In the genomic region with DNA sequence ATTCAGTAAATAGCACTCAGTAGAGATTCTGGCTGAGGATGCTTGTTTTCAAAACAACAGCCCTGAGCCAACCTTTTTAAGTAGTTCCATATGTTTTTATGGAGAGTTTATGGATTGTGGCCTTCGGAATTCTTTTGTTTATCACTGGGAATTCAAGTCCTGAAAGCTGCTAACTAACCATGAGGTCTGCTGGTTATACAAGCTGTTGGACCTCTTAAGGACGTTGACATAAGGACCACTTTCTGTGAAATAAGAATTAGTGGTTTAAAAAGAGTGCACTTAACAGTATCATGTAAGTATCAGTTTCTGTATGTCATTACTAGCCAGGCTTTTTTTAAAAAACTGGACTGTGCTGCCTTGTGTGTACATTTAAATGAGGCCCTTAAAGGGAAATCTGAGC, we compare ENCODE assay signal across 8 cellular contexts.
DNase-seq lines count a peak whose midpoint lies in the region; ATAC-seq and TF ChIP-seq lines count a peak whose summit lies in the region.

No MANE protein-coding gene starts in this region.

- TF ChIP-seq CTCF in GM13977 (IDR thresholded peaks at IDR 0.05; ENCODE audit: extremely low read depth, insufficient read depth, missing control alignments) (no peak), hepatocyte (IDR thresholded peaks at IDR 0.05; ENCODE audit: poor library complexity) (no peak), mucosa of descending colon (IDR thresholded peaks at IDR 0.05) (no peak)

- H3K27ac Mint-ChIP-seq in activated T-cell treated with anti-CD3 and anti-CD28 coated beads, Interleukin-2, amount 50 U/mL, for 24 hours: no peak overlapping the region
- H3K27ac Mint-ChIP-seq in T-helper 2 cell treated with Interferon-gamma antibody and Interleukin-4, amounts not matched to agents 5 μg/mL and 100 μg/mL, for 36 hours: no peak overlapping the region

- H2AFZ ChIP-seq in hepatocyte: no peak overlapping the region

- 38% methylated on average over 2 of the region's 2 CpGs for WGBS in hepatocyte (ENCODE audit: low lambda C conversion rate, missing lambda C conversion rate)

- H3K9me2 ChIP-seq in hepatocyte (replicated peaks; ENCODE audit: insufficient read depth): no peaks in the 10 kb centered on the region

- no peaks in the 10 kb centered on the region for H3K79me2 ChIP-seq in hepatocyte

- peaks cover 18% of the 10 kb centered on the region for H3K4me1 Mint-ChIP-seq in activated T-cell treated with anti-CD3 and anti-CD28 coated beads, Interleukin-2, amount 50 U/mL, for 24 hours (ENCODE audit: low read depth)
- peaks cover 23% of the 10 kb centered on the region for H3K4me1 Mint-ChIP-seq in T-helper 2 cell treated with Interferon-gamma antibody and Interleukin-4, amounts not matched to agents 5 μg/mL and 100 μg/mL, for 36 hours (ENCODE audit: low read depth)
- H3K4me1 Mint-ChIP-seq in activated T-cell treated with anti-CD3 and anti-CD28 coated beads, Interleukin-2, amount 50 U/mL, for 4 hours (ENCODE audit: low read depth): peaks cover 11% of the 10 kb centered on the region

- ATAC-seq in GM21723 (IDR thresholded peaks at IDR 0.05; ENCODE audit: unreplicated experiment) (peak; percentile 54), HG03565 (IDR thresholded peaks at IDR 0.05; ENCODE audit: unreplicated experiment) (peak; percentile 55), mucosa of descending colon (no peak)
- ATAC-seq in activated T-cell treated with anti-CD3 and anti-CD28 coated beads, Interleukin-2, amount 50 U/mL, for 4 hours: no peak

- intact Hi-C loops in mucosa of descending colon (cut with DNase I, micrococcal nuclease): no loop called here

- no peak overlapping the region for H3K4me2 ChIP-seq in hepatocyte

- H3K27me3 ChIP-seq in hepatocyte: no peaks in the 10 kb centered on the region

- peak overlapping the region; percentile 96 for H3K27ac ChIP-seq in hepatocyte

- H3K36me3 ChIP-seq in hepatocyte (replicated peaks; ENCODE audit: insufficient read depth, low read depth): no peaks in the 10 kb centered on the region
- no peaks in the 10 kb centered on the region for H3K36me3 ChIP-seq in mucosa of descending colon (ENCODE audit: low read depth)

- H3K4me3 ChIP-seq in hepatocyte: no peak overlapping the region
- H3K4me3 ChIP-seq in mucosa of descending colon: no peak overlapping the region

- no peaks in the 10 kb centered on the region for H3K36me3 Mint-ChIP-seq in activated T-cell treated with anti-CD3 and anti-CD28 coated beads, Interleukin-2, amount 50 U/mL, for 24 hours (ENCODE audit: low read depth)
- peaks cover 11% of the 10 kb centered on the region for H3K36me3 Mint-ChIP-seq in T-helper 2 cell treated with Interferon-gamma antibody and Interleukin-4, amounts not matched to agents 5 μg/mL and 100 μg/mL, for 36 hours (ENCODE audit: low read depth)
- H3K36me3 Mint-ChIP-seq in activated T-cell treated with anti-CD3 and anti-CD28 coated beads, Interleukin-2, amount 50 U/mL, for 4 hours (ENCODE audit: insufficient read depth): no peaks in the 10 kb centered on the region

- no peaks in the 10 kb centered on the region for H4K20me1 ChIP-seq in hepatocyte (ENCODE audit: insufficient read depth, poor library complexity, severe bottlenecking)

- H3K9me3 ChIP-seq in hepatocyte (ENCODE audit: low read depth) (no peaks in the 10 kb centered on the region), mucosa of descending colon (no peaks in the 10 kb centered on the region)

- H3K4me3 Mint-ChIP-seq in activated T-cell treated with anti-CD3 and anti-CD28 coated beads, Interleukin-2, amount 50 U/mL, for 24 hours: no peak overlapping the region
- H3K4me3 Mint-ChIP-seq in T-helper 2 cell treated with Interferon-gamma antibody and Interleukin-4, amounts not matched to agents 5 μg/mL and 100 μg/mL, for 36 hours: no peak overlapping the region
- H3K4me3 Mint-ChIP-seq in activated T-cell treated with anti-CD3 and anti-CD28 coated beads, Interleukin-2, amount 50 U/mL, for 4 hours: no peak overlapping the region

- no peaks in the 10 kb centered on the region for H3K9me3 Mint-ChIP-seq in activated T-cell treated with anti-CD3 and anti-CD28 coated beads, Interleukin-2, amount 50 U/mL, for 24 hours
- peaks cover 5% of the 10 kb centered on the region for H3K9me3 Mint-ChIP-seq in T-helper 2 cell treated with Interferon-gamma antibody and Interleukin-4, amounts not matched to agents 5 μg/mL and 100 μg/mL, for 36 hours
- H3K9me3 Mint-ChIP-seq in activated T-cell treated with anti-CD3 and anti-CD28 coated beads, Interleukin-2, amount 50 U/mL, for 4 hours: peaks cover 3% of the 10 kb centered on the region

- peak; percentile 37 for DNase-seq in GM13977 (ENCODE audit: low spot score)
- peak; percentile 57 for DNase-seq in hepatocyte (ENCODE audit: low spot score)
- no peak for DNase-seq in activated T-cell treated with anti-CD3 and anti-CD28 coated beads, Interleukin-2, amount 50 U/mL, for 24 hours
- DNase-seq in mucosa of descending colon: no peak
- DNase-seq in T-helper 2 cell treated with Interferon-gamma antibody and Interleukin-4, amounts not matched to agents 5 μg/mL and 100 μg/mL, for 36 hours (ENCODE audit: low spot score): no peak
- no peak for DNase-seq in activated T-cell treated with anti-CD3 and anti-CD28 coated beads, Interleukin-2, amount 50 U/mL, for 4 hours

- H3K4me1 ChIP-seq in hepatocyte (ENCODE audit: insufficient read depth): peaks cover 26% of the 10 kb centered on the region
- H3K4me1 ChIP-seq in mucosa of descending colon (ENCODE audit: low read depth): peaks cover 5% of the 10 kb centered on the region

- no peaks in the 10 kb centered on the region for H3K27me3 Mint-ChIP-seq in activated T-cell treated with anti-CD3 and anti-CD28 coated beads, Interleukin-2, amount 50 U/mL, for 24 hours
- H3K27me3 Mint-ChIP-seq in T-helper 2 cell treated with Interferon-gamma antibody and Interleukin-4, amounts not matched to agents 5 μg/mL and 100 μg/mL, for 36 hours (ENCODE audit: low read depth): no peaks in the 10 kb centered on the region
- no peaks in the 10 kb centered on the region for H3K27me3 Mint-ChIP-seq in activated T-cell treated with anti-CD3 and anti-CD28 coated beads, Interleukin-2, amount 50 U/mL, for 4 hours (ENCODE audit: low read depth)

- in situ Hi-C loops in GM13977 (cut with MboI; ENCODE audit: low pct_unique_long_range_greater_than_20kb, low sequenced_read_pairs, unreplicated experiment): no loop called here

Comparison
In these comparisons a context has a peak if more than half of its experiments do, and no peak if none do; other contexts are left out.
1. DNase-seq: peak in GM13977 (single experiment) and hepatocyte (single experiment); none in activated T-cell treated with anti-CD3 and anti-CD28 coated beads, Interleukin-2, amount 50 U/mL, for 24 hours (single experiment), mucosa of descending colon (0 of 3), T-helper 2 cell treated with Interferon-gamma antibody and Interleukin-4, amounts not matched to agents 5 μg/mL and 100 μg/mL, for 36 hours (single experiment) and activated T-cell treated with anti-CD3 and anti-CD28 coated beads, Interleukin-2, amount 50 U/mL, for 4 hours (single experiment).
2. ATAC-seq: peak in GM21723 (single experiment) and HG03565 (single experiment); none in mucosa of descending colon (single experiment) and activated T-cell treated with anti-CD3 and anti-CD28 coated beads, Interleukin-2, amount 50 U/mL, for 4 hours (0 of 2).